Comparison of ENCODE assay signal across 9 cellular contexts in the genomic region with DNA sequence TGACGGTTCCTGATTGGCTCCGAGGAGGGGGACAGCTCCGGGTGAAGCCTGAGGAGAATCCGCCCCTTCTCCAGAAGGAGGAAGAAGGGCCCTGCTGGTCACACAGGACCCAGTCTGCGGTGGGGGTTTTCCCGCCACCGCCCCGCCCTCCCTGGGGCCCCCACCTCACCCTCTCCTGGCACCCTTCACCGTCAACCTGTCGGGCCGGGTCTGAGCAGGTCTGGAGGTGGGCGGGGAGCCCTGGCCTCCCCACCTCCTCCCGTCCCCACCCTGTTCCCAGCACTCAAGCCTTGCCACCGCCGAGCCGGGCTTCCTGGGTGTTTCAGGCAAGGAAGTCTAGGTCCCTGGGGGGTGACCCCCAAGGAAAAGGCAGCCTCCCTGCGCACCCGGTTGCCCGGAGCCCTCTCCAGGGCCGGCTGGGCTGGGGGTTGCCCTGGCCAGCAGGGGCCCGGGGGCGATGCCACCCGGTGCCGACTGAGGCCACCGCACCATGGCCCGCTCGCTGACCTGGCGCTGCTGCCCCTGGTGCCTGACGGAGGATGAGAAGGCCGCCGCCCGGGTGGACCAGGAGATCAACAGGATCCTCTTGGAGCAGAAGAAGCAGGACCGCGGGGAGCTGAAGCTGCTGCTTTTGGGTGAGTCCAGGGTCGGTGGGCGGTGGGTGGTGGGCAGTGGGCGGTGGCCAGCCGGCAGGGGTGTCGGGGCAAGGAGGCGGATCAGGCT. TPM values are rescaled to one million over a fixed set of nuclear protein-coding genes. Genes with fewer than 3 reads are reported as not detected.
A peak's percentile ranks its signal among the peaks of the same experiment; 100 is the strongest.
DNase-seq lines count a peak whose midpoint lies in the region; ATAC-seq, FAIRE-seq and TF ChIP-seq lines count a peak whose summit lies in the region.
"Had no signal": no experiment of that assay in that cellular context is flagged by ENCODE, and none has a peak within 500 bp of the region (broad histone marks: within the 10 kb centered on the region; RNA-seq: fewer than 3 reads in every experiment).

A gene with protein sequence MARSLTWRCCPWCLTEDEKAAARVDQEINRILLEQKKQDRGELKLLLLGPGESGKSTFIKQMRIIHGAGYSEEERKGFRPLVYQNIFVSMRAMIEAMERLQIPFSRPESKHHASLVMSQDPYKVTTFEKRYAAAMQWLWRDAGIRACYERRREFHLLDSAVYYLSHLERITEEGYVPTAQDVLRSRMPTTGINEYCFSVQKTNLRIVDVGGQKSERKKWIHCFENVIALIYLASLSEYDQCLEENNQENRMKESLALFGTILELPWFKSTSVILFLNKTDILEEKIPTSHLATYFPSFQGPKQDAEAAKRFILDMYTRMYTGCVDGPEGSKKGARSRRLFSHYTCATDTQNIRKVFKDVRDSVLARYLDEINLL (plus strand): TSS at position 73 of the 723 bp plus-strand sequence. CDS start 418 bp downstream, at position 491.

- peaks cover 36% of the 10 kb centered on the region for H3K4me1 Mint-ChIP-seq in activated T-helper 1 cell treated with anti-CD3 and anti-CD28 coated beads, Interleukin-12 subunit alpha, Interleukin-12 subunit beta, Interleukin-2, Interleukin-4 antibody, amounts not matched to agents 30 ng/mL and 10 ng/mL and 1 ng/mL, durations not matched to agents 14 hours and 24 hours and 36 hours (ENCODE audit: low read depth)

- BruUV-seq in HepG2 (replicated peaks; lab: Mats Ljungman, UMichigan) = no TSS peak

- H2AFZ ChIP-seq in HepG2 (ENCODE audit: low read length) = no peak within 1 kb of the TSS

- no peak within 1 kb of the TSS for H3K4me2 ChIP-seq in HepG2 (ENCODE audit: low read depth, low read length)

- no peaks in the 10 kb centered on the region for H3K79me2 ChIP-seq in HepG2 (ENCODE audit: insufficient read depth, low read length)

- H3K36me3 ChIP-seq in liver (ENCODE audit: control insufficient read depth in 4 of 4, insufficient read depth in 3 of 4, low read depth in 1 of 4, low read length in 3 of 4) (no peaks in the 10 kb centered on the region), HepG2 (replicated peaks in 1 of 2; ENCODE audit: control insufficient read depth in 1 of 2, insufficient read depth in 2 of 2, low read length in 2 of 2) (no peaks in the 10 kb centered on the region), lung (ENCODE audit: control insufficient read depth in 2 of 2, insufficient read depth in 2 of 2, low read length in 2 of 2) (no peaks in the 10 kb centered on the region), vagina (no peaks in the 10 kb centered on the region)

- DNase-seq in HepG2 (ENCODE audit: low spot score) = no peak
- peak; percentile 55 for DNase-seq in activated T-helper 1 cell treated with anti-CD3 and anti-CD28 coated beads, Interleukin-12 subunit alpha, Interleukin-12 subunit beta, Interleukin-2, Interleukin-4 antibody, amounts not matched to agents 30 ng/mL and 10 ng/mL and 1 ng/mL, durations not matched to agents 14 hours and 24 hours and 36 hours (ENCODE audit: low spot score)
- DNase-seq in lung (ENCODE audit: low spot score) = peak; percentile 64
- no peak for DNase-seq in vagina (ENCODE audit: extremely low spot score in 2 of 2)
- DNase-seq in NCI-H2171 treated with DMSO at 0.1 percent for 48 hours (lab: John Stamatoyannopoulos, UW) = no peak
- DNase-seq in germinal center (ENCODE audit: low spot score) = no peak

- 57% methylated on average over 40 of the region's 40 CpGs for WGBS in liver
- WGBS in HepG2 (ENCODE audit: low lambda C conversion rate) = 57% methylated on average over 27 of the region's 40 CpGs
- WGBS in lung, 2 donors = 19 to 41% methylated on average over 36 to 40 of the region's 40 CpGs

- H3K4me1 ChIP-seq in liver (ENCODE audit: control insufficient read depth in 4 of 4, insufficient read depth in 4 of 4, low read length in 3 of 4) (no peaks in the 10 kb centered on the region), HepG2 (ENCODE audit: insufficient read depth, low read length) (peaks cover 7% of the 10 kb centered on the region; the same call in 1 of the 2 replicates), lung (ENCODE audit: control insufficient read depth in 2 of 2, insufficient read depth in 2 of 2, low read length in 2 of 2) (peaks cover 0 to 9% of the 10 kb centered on the region in 2 donors), vagina (peaks cover 4% of the 10 kb centered on the region)

- peaks cover 19% of the 10 kb centered on the region for H3K36me3 Mint-ChIP-seq in activated T-helper 1 cell treated with anti-CD3 and anti-CD28 coated beads, Interleukin-12 subunit alpha, Interleukin-12 subunit beta, Interleukin-2, Interleukin-4 antibody, amounts not matched to agents 30 ng/mL and 10 ng/mL and 1 ng/mL, durations not matched to agents 14 hours and 24 hours and 36 hours (ENCODE audit: low read depth)

- H3K27ac ChIP-seq in liver (ENCODE audit: low read depth in 1 of 2, low read length in 2 of 2) (peak within 1 kb of the TSS; percentile 20 to 50), HepG2 (ENCODE audit: extremely low read length, insufficient read depth, low read length) (no peak within 1 kb of the TSS), lung (ENCODE audit: low read depth in 1 of 2, low read length in 1 of 2) (peak within 1 kb of the TSS in 1 of 2 donors; percentile 76), vagina (peak within 1 kb of the TSS; percentile 83)
- H3K27ac ChIP-seq: C4-2B had no signal

- peak within 1 kb of the TSS in 2 of 3 donors; percentile 17 to 35 for H3K4me3 ChIP-seq in liver (ENCODE audit: low read depth in 1 of 3, low read length in 3 of 3)
- no peak within 1 kb of the TSS for H3K4me3 ChIP-seq in HepG2 (replicated peaks in 1 of 3; ENCODE audit: insufficient read depth in 1 of 3, low read depth in 2 of 3, low read length in 3 of 3)
- H3K4me3 ChIP-seq in lung = peak within 1 kb of the TSS; percentile 40
- peak within 1 kb of the TSS; percentile 32 to 59 for H3K4me3 ChIP-seq in vagina

- H4K20me1 ChIP-seq in HepG2 (ENCODE audit: insufficient read depth, low read length) = no peaks in the 10 kb centered on the region

- no peak for FAIRE-seq in HepG2 (lab: Jason Lieb, UNC)

- H3K27me3 ChIP-seq in liver (ENCODE audit: control insufficient read depth in 4 of 4, insufficient read depth in 4 of 4, low read length in 3 of 4) (no peaks in the 10 kb centered on the region), HepG2 (ENCODE audit: control insufficient read depth in 1 of 2, insufficient read depth in 2 of 2, low read length in 2 of 2) (peaks cover 0 to 7% of the 10 kb centered on the region in 2 experiments; a peak in 2 of 5 replicates), lung (ENCODE audit: control insufficient read depth, insufficient read depth) (no peaks in the 10 kb centered on the region), vagina (no peaks in the 10 kb centered on the region)

- intact Hi-C loops in HepG2 (cut with micrococcal nuclease; ENCODE audit: unreplicated experiment) (no loop called here), vagina (cut with DNase I) (no loop called here)
- intact Hi-C loops in activated T-helper 1 cell treated with anti-CD3 and anti-CD28 coated beads, Interleukin-12 subunit alpha, Interleukin-12 subunit beta, Interleukin-2, Interleukin-4 antibody, amounts not matched to agents 30 ng/mL and 10 ng/mL and 1 ng/mL, durations not matched to agents 14 hours and 24 hours and 36 hours (cut with micrococcal nuclease) = loop anchor here (2.0 kb wide), 1 partner anchor 75 kb away; no protein-coding TSS in a partner anchor

- TF ChIP-seq POLR2A in HepG2 (IDR thresholded peaks at IDR 0.05; ENCODE audit: insufficient read depth in 1 of 2, low read depth in 2 of 2, low read length in 2 of 2) (no peak), vagina (IDR thresholded peaks at IDR 0.05) (no peak)

- no peak for ATAC-seq in HepG2
- peak; percentile 59 for ATAC-seq in lung (ENCODE audit: insufficient read depth, low FRiP score)
- ATAC-seq in GM21576 (IDR thresholded peaks at IDR 0.05; ENCODE audit: unreplicated experiment) = no peak

- TF ChIP-seq CTCF in liver (IDR thresholded peaks at IDR 0.05; ENCODE audit: low read depth, low read length, missing input control) (no peak), HepG2 (CRISPR knock-in tag; IDR thresholded peaks at IDR 0.05) (no peak), lung (IDR thresholded peaks at IDR 0.05; ENCODE audit: control extremely low read depth, extremely low read depth) (no peak), vagina (IDR thresholded peaks at IDR 0.05) (no peak)

- in situ Hi-C loops in HepG2 (cut with HindIII; ENCODE audit: extremely low pct_ligation_motif_present, low pct_unique_long_range_greater_than_20kb) = no loop called here

- no peak for TF ChIP-seq RAD21 in liver (IDR thresholded peaks at IDR 0.05)
- no peak for TF ChIP-seq RAD21 in HepG2 (CRISPR knock-in tag; IDR thresholded peaks at IDR 0.05)

- POLR2A ChIA-PET in HepG2 (lab: Yijun Ruan, JAX) = no interaction called here

- peaks cover 8% of the 10 kb centered on the region for H3K9me3 Mint-ChIP-seq in activated T-helper 1 cell treated with anti-CD3 and anti-CD28 coated beads, Interleukin-12 subunit alpha, Interleukin-12 subunit beta, Interleukin-2, Interleukin-4 antibody, amounts not matched to agents 30 ng/mL and 10 ng/mL and 1 ng/mL, durations not matched to agents 14 hours and 24 hours and 36 hours

- CTCF ChIA-PET in HepG2 (lab: Yijun Ruan, JAX; ENCODE audit: low intra/inter-chr PET ratio, low total read pairs) = no interaction called here

- H3K9ac ChIP-seq in liver (ENCODE audit: low read depth in 1 of 2, low read length in 2 of 2) = no peak within 1 kb of the TSS
- H3K9ac ChIP-seq in HepG2 (ENCODE audit: insufficient read depth, low read depth, low read length) = no peak within 1 kb of the TSS

- peak within 1 kb of the TSS; percentile 88 for H3K27ac Mint-ChIP-seq in activated T-helper 1 cell treated with anti-CD3 and anti-CD28 coated beads, Interleukin-12 subunit alpha, Interleukin-12 subunit beta, Interleukin-2, Interleukin-4 antibody, amounts not matched to agents 30 ng/mL and 10 ng/mL and 1 ng/mL, durations not matched to agents 14 hours and 24 hours and 36 hours

- H3K9me3 ChIP-seq in liver (ENCODE audit: control insufficient read depth in 4 of 4, low read length in 3 of 4) (no peaks in the 10 kb centered on the region), HepG2 (ENCODE audit: low read length) (no peaks in the 10 kb centered on the region), lung (ENCODE audit: control insufficient read depth in 2 of 2, insufficient read depth in 1 of 2, low read length in 1 of 2) (no peaks in the 10 kb centered on the region), vagina (no peaks in the 10 kb centered on the region)

- TF ChIP-seq EP300 in HepG2 (IDR thresholded peaks at IDR 0.05; ENCODE audit: low read depth in 2 of 2, low read length in 2 of 2) (no peak), HepG2 (CRISPR knock-in tag; IDR thresholded peaks at IDR 0.05; ENCODE audit: borderline replicate concordance) (no peak)

- peaks cover under 1% of the 10 kb centered on the region for H3K27me3 Mint-ChIP-seq in activated T-helper 1 cell treated with anti-CD3 and anti-CD28 coated beads, Interleukin-12 subunit alpha, Interleukin-12 subunit beta, Interleukin-2, Interleukin-4 antibody, amounts not matched to agents 30 ng/mL and 10 ng/mL and 1 ng/mL, durations not matched to agents 14 hours and 24 hours and 36 hours (ENCODE audit: insufficient read depth)

- peak within 1 kb of the TSS; percentile 93 for H3K4me3 Mint-ChIP-seq in activated T-helper 1 cell treated with anti-CD3 and anti-CD28 coated beads, Interleukin-12 subunit alpha, Interleukin-12 subunit beta, Interleukin-2, Interleukin-4 antibody, amounts not matched to agents 30 ng/mL and 10 ng/mL and 1 ng/mL, durations not matched to agents 14 hours and 24 hours and 36 hours

RNA-seq across cellular contexts. Expression of the gene that starts here (rescaled TPM):
- total RNA-seq in liver (10 to 100 TPM in 1 of 2 donors, 1 to 10 TPM in 1; 1.6 to 10.4 TPM), HepG2 (2016; rRNA removed; fragmentation: Illumina TruSeq; extraction: Trizol) (not detected in 2 replicates), lung (10 to 100 TPM; 18.6 to 36.0 TPM), vagina (28.2 TPM)
- polyA plus RNA-seq in liver (1 to 10 TPM in 1 of 2 donors, under 1 TPM in 1; 0.11 to 1.2 TPM), HepG2 (2011; rRNA removed) (not detected in 2 replicates), lung (10 to 100 TPM; 21.5 to 65.4 TPM)
- not detected in 2 replicates for total RNA-seq in HepG2 (2016; cell fraction: cytosol; rRNA removed; fragmentation: Illumina TruSeq; extraction: Trizol; ENCODE audit: low read depth)
- not detected in 2 replicates for total RNA-seq in HepG2 (2016; cell fraction: insoluble cytoplasmic fraction; rRNA removed; fragmentation: Illumina TruSeq; extraction: Trizol)
- total RNA-seq in HepG2 (2016; cell fraction: membrane; rRNA removed; fragmentation: Illumina TruSeq; extraction: Trizol) = not detected in 2 replicates
- not detected in 2 replicates for total RNA-seq in HepG2 (2016; cell fraction: nucleus; rRNA removed; fragmentation: Illumina TruSeq; extraction: Trizol)
- 0.04 TPM in 1 of 2 replicates, not detected in the other for polyA plus RNA-seq in HepG2 (2011; cell fraction: cytosol; rRNA removed)
- polyA plus RNA-seq in HepG2 (2011; cell fraction: nucleus; rRNA removed) = not detected in 2 replicates
- polyA plus RNA-seq in HepG2 (2012) = not detected in 2 replicates
- not detected in 2 replicates for polyA plus RNA-seq in HepG2 (2016; cell fraction: cytosol; fragmentation: Illumina TruSeq; extraction: Trizol; ENCODE audit: low read depth)
- not detected in 2 replicates for polyA plus RNA-seq in HepG2 (2016; cell fraction: insoluble cytoplasmic fraction; fragmentation: Illumina TruSeq; extraction: Trizol; ENCODE audit: low read depth)
- 0.08 TPM in 1 of 2 replicates, not detected in the other for polyA plus RNA-seq in HepG2 (2016; cell fraction: membrane; fragmentation: Illumina TruSeq; extraction: Trizol; ENCODE audit: low read depth)
- 0.22 TPM in 1 of 2 replicates, not detected in the other for polyA plus RNA-seq in HepG2 (2016; cell fraction: nucleus; fragmentation: Illumina TruSeq; extraction: Trizol; ENCODE audit: insufficient read depth, low read depth)
- 0.10 and 0.61 TPM in 2 replicates for polyA minus RNA-seq in HepG2 (2011; rRNA and poly(A)+ RNA removed; ENCODE audit: low replicate concordance)
- polyA minus RNA-seq in HepG2 (2011; cell fraction: cytosol; rRNA and poly(A)+ RNA removed) = not detected in 2 replicates
- polyA minus RNA-seq in HepG2 (2011; cell fraction: nucleus; rRNA and poly(A)+ RNA removed) = not detected in 2 replicates
- 103 and 109 TPM in 2 replicates for total RNA-seq in activated T-helper 1 cell treated with anti-CD3 and anti-CD28 coated beads, Interleukin-12 subunit alpha, Interleukin-12 subunit beta, Interleukin-2, Interleukin-4 antibody, amounts not matched to agents 30 ng/mL and 10 ng/mL and 1 ng/mL, durations not matched to agents 14 hours and 24 hours and 36 hours

Comparison
In these comparisons a context has a peak if more than half of its experiments do, and no peak if none do; other contexts are left out.
1. RNA of the gene that starts here (polyA plus RNA-seq): 21.5 to 65.4 TPM in lung; 0.11 to 1.2 TPM in liver and 0.04 to 0.22 TPM in HepG2; every median in the first group is over 10 times any median in the second.
2. H3K4me3 ChIP-seq: peak in liver (2 of 3), lung (single experiment) and vagina (2 of 2); none in HepG2 (0 of 3).
3. DNase-seq: peak in activated T-helper 1 cell treated with anti-CD3 and anti-CD28 coated beads, Interleukin-12 subunit alpha, Interleukin-12 subunit beta, Interleukin-2, Interleukin-4 antibody, amounts not matched to agents 30 ng/mL and 10 ng/mL and 1 ng/mL, durations not matched to agents 14 hours and 24 hours and 36 hours (single experiment) and lung (single experiment); none in HepG2 (single experiment), vagina (0 of 2), NCI-H2171 treated with DMSO at 0.1 percent for 48 hours (single experiment) and germinal center (single experiment).